Comparison of ENCODE assay signal across 32 cellular contexts in genomic region chr1:115306146-115306545, GRCh38. TPM values are rescaled to one million over a fixed set of nuclear protein-coding genes. Genes with fewer than 3 reads are reported as not detected.
DNase-seq lines count a peak whose midpoint lies in the region; ATAC-seq and TF ChIP-seq lines count a peak whose summit lies in the region.
"Had no signal": no experiment of that assay in that cellular context is flagged by ENCODE, and none has a peak within 500 bp of the region (broad histone marks: within the 10 kb centered on the region; RNA-seq: fewer than 3 reads in every experiment).

No MANE protein-coding gene starts in this region.

- H3K4me3 ChIP-seq in left lung = no peak overlapping the region
- H3K4me3 ChIP-seq: BLaER1 treated with 17β-estradiol and CSF1 and Interleukin-3, amounts not matched to agents 10 nM and 100 nM; heart left ventricle; right atrium auricular region; suprapubic skin; upper lobe of right lung had no signal

- H3K27me3 ChIP-seq in left lung = no peaks in the 10 kb centered on the region
- H3K27me3 ChIP-seq: BLaER1 treated with 17β-estradiol and CSF1 and Interleukin-3, amounts not matched to agents 10 nM and 100 nM; brain microvascular endothelial cell; heart left ventricle; right atrium auricular region; suprapubic skin; upper lobe of right lung had no signal

- H3K36me3 ChIP-seq in left lung = no peaks in the 10 kb centered on the region
- H3K36me3 ChIP-seq: BLaER1 treated with 17β-estradiol and CSF1 and Interleukin-3, amounts not matched to agents 10 nM and 100 nM; brain microvascular endothelial cell; heart left ventricle; right atrium auricular region; suprapubic skin; upper lobe of right lung had no signal

- DNase-seq in DMS79 treated with DMSO at 0.1 percent for 48 hours (lab: John Stamatoyannopoulos, UW) = peak; percentile 76
- DNase-seq in NCI-H187 treated with DMSO at 0.1 percent for 48 hours (lab: John Stamatoyannopoulos, UW) = peak; percentile 88
- DNase-seq in NCI-H748 treated with DMSO at 0.1 percent for 48 hours (lab: John Stamatoyannopoulos, UW) = peak; percentile 73
- no peak for DNase-seq in left lung
- no peak for DNase-seq in RKO (ENCODE audit: low spot score)
- no peak for DNase-seq in stimulated activated CD4-positive, alpha-beta T cell treated with anti-CD3 and anti-CD28 coated beads, Interleukin-12 subunit alpha, Interleukin-12 subunit beta, amount 100 ng/mL, for 4 hours
- DNase-seq in hypothalamus (lab: John Stamatoyannopoulos, UW) = no peak
- DNase-seq: activated CD4-positive, alpha-beta T cell treated with anti-CD3 and anti-CD28 coated beads, Interleukin-2, amount 50 U/mL, for 4 hours; activated T-cell treated with anti-CD3 and anti-CD28 coated beads, Interleukin-2, amount 50 U/mL, for 48 hours; brain microvascular endothelial cell; cerebellar nuclear complex; dermis blood vessel endothelial cell; endodermal cell; GF-D8; heart left ventricle; kidney; NCI-H446; NK-92 treated with Interleukin-12 subunit alpha and Interleukin-12 subunit beta, amount 100 ng/mL, for 24 hours; PC-3; small intestine; stimulated activated naive CD4-positive, alpha-beta T cell treated with Interleukin-2 at 50 U/mL for 16 hours; upper lobe of right lung had no signal

- no peak overlapping the region for H3K27ac ChIP-seq in left lung
- H3K27ac ChIP-seq: BLaER1 treated with 17β-estradiol and CSF1 and Interleukin-3, amounts not matched to agents 10 nM and 100 nM; brain microvascular endothelial cell; heart left ventricle; parathyroid adenoma; right atrium auricular region; suprapubic skin; upper lobe of right lung had no signal

- ATAC-seq in left lung (peak; percentile 31), GM18858 (IDR thresholded peaks at IDR 0.05; ENCODE audit: unreplicated experiment) (no peak)
- ATAC-seq: activated CD4-positive, CD25-positive, alpha-beta regulatory T cell treated with anti-CD3 and anti-CD28 coated beads, Interleukin-2, amount 50 U/mL, for 24 hours; heart left ventricle; PC-3; Right ventricle myocardium inferior; upper lobe of right lung had no signal

- no peak for TF ChIP-seq CTCF in left lung (IDR thresholded peaks at IDR 0.05)

- intact Hi-C loops in left lung (cut with DNase I) = no loop called here

- no peaks in the 10 kb centered on the region for H3K4me1 ChIP-seq in left lung
- H3K4me1 ChIP-seq: parathyroid adenoma, upper lobe of right lung had no signal

- no peaks in the 10 kb centered on the region for H3K9me3 ChIP-seq in left lung
- H3K9me3 ChIP-seq: BLaER1 treated with 17β-estradiol and CSF1 and Interleukin-3, amounts not matched to agents 10 nM and 100 nM; right atrium auricular region; suprapubic skin; upper lobe of right lung had no signal

RNA-seq across cellular contexts. Expression of gene NGF, which starts 31.9 kb away (rescaled TPM):
- 1 to 10 TPM; 1.0 to 1.3 TPM for total RNA-seq in left lung
- total RNA-seq: HT-29; neural crest cell; T-helper 2 cell treated with Interferon-gamma antibody and Interleukin-4, amounts not matched to agents 100 ng/mL and 5 ng/mL, for 36 hours had no signal

Comparison
In these comparisons a context has a peak if more than half of its experiments do, and no peak if none do; other contexts are left out.
1. DNase-seq: peak in DMS79 treated with DMSO at 0.1 percent for 48 hours (single experiment), NCI-H187 treated with DMSO at 0.1 percent for 48 hours (single experiment) and NCI-H748 treated with DMSO at 0.1 percent for 48 hours (single experiment); none in left lung (0 of 2), RKO (single experiment), stimulated activated CD4-positive, alpha-beta T cell treated with anti-CD3 and anti-CD28 coated beads, Interleukin-12 subunit alpha, Interleukin-12 subunit beta, amount 100 ng/mL, for 4 hours (single experiment) and hypothalamus (0 of 51).